9 cellular contexts compared by ENCODE assay signal in genomic region chr10:70355234-70356021, GRCh38. TPM values are rescaled to one million over a fixed set of nuclear protein-coding genes. Genes with fewer than 3 reads are reported as not detected.
A peak's percentile ranks its signal among the peaks of the same experiment; 100 is the strongest.
DNase-seq lines count a peak whose midpoint lies in the region; ATAC-seq and TF ChIP-seq lines count a peak whose summit lies in the region.
"Had no signal": no experiment of that assay in that cellular context is flagged by ENCODE, and none has a peak within 500 bp of the region (broad histone marks: within the 10 kb centered on the region; RNA-seq: fewer than 3 reads in every experiment).

No MANE protein-coding gene starts in this region.

- TF ChIP-seq CTCF in lung (IDR thresholded peaks at IDR 0.05; ENCODE audit: control extremely low read depth, extremely low read depth): no peak

- H3K36me3 ChIP-seq in lung (ENCODE audit: control insufficient read depth in 2 of 2, insufficient read depth in 2 of 2, low read length in 2 of 2): no peaks in the 10 kb centered on the region
- H3K36me3 ChIP-seq in HAP-1 (replicated peaks): no peaks in the 10 kb centered on the region

- WGBS in lung, 2 donors: 24 to 40% methylated on average over 18 of the region's 18 CpGs

- H3K27ac ChIP-seq in lung (ENCODE audit: low read depth in 1 of 2, low read length in 1 of 2): peak overlapping the region in 1 of 2 donors; percentile 55
- H3K27ac ChIP-seq: 22Rv1 had no signal

- H3K9me3 ChIP-seq in lung (ENCODE audit: control insufficient read depth in 2 of 2, insufficient read depth in 1 of 2, low read length in 1 of 2) (no peaks in the 10 kb centered on the region), HAP-1 (no peaks in the 10 kb centered on the region)

- H3K4me1 ChIP-seq in lung (ENCODE audit: control insufficient read depth in 2 of 2, insufficient read depth in 2 of 2, low read length in 2 of 2) (peaks cover 0 to 8% of the 10 kb centered on the region in 2 donors), HAP-1 (peaks cover 15% of the 10 kb centered on the region)

- ATAC-seq in HG02678 (IDR thresholded peaks at IDR 0.05; ENCODE audit: unreplicated experiment) (peak; percentile 68), lung (ENCODE audit: insufficient read depth, low FRiP score) (peak; percentile 55)

- in situ Hi-C loops in HAP-1 (cut with MboI; ENCODE audit: low sequenced_read_pairs): no loop called here

- H3K27me3 ChIP-seq in lung (ENCODE audit: control insufficient read depth, insufficient read depth) (no peaks in the 10 kb centered on the region), HAP-1 (ENCODE audit: low read depth) (no peaks in the 10 kb centered on the region)

- H3K4me3 ChIP-seq in lung (no peak overlapping the region), HAP-1 (no peak overlapping the region)

- DNase-seq in NCI-H510A treated with DMSO at 0.1 percent for 48 hours (lab: John Stamatoyannopoulos, UW): peak; percentile 16
- no peak for DNase-seq in NCI-H510A (lab: John Stamatoyannopoulos, UW)
- DNase-seq in NOMO-1 treated with dmso at 0.1 percent for 144 hours (lab: John Stamatoyannopoulos, UW; ENCODE audit: unreplicated experiment): peak; percentile 63
- no peak for DNase-seq in lung (ENCODE audit: low spot score)
- no peak for DNase-seq in HUDEP-2 (lab: John Stamatoyannopoulos, UW; ENCODE audit: unreplicated experiment in 76 of 76)
- DNase-seq in hippocampal formation (lab: John Stamatoyannopoulos, UW): no peak
- DNase-seq in HAP-1 (ENCODE audit: low spot score in 2 of 2): no peak

RNA-seq across cellular contexts. Expression of gene LRRC20, which starts 27.0 kb away (rescaled TPM):
- 10 to 100 TPM in 1 of 2 donors, 1 to 10 TPM in 1; 4.6 to 13.4 TPM for total RNA-seq in lung
- polyA plus RNA-seq in lung: 10 to 100 TPM in 1 of 2 donors, 1 to 10 TPM in 1; 5.9 to 10.0 TPM

RNA-seq across cellular contexts. Expression of gene EIF4EBP2, which starts 48.5 kb away (rescaled TPM):
- 10 to 100 TPM; 59.7 to 63.3 TPM for total RNA-seq in lung
- polyA plus RNA-seq in lung: 10 to 100 TPM; 21.8 to 22.9 TPM

Comparison
In these comparisons a context has a peak if more than half of its experiments do, and no peak if none do; other contexts are left out.
1. DNase-seq: peak in NCI-H510A treated with DMSO at 0.1 percent for 48 hours (single experiment) and NOMO-1 treated with dmso at 0.1 percent for 144 hours (single experiment); none in NCI-H510A (single experiment), lung (single experiment), HUDEP-2 (0 of 76), hippocampal formation (0 of 2) and HAP-1 (0 of 2).